Comparison of ENCODE assay signal across 8 cellular contexts in the genomic region with DNA sequence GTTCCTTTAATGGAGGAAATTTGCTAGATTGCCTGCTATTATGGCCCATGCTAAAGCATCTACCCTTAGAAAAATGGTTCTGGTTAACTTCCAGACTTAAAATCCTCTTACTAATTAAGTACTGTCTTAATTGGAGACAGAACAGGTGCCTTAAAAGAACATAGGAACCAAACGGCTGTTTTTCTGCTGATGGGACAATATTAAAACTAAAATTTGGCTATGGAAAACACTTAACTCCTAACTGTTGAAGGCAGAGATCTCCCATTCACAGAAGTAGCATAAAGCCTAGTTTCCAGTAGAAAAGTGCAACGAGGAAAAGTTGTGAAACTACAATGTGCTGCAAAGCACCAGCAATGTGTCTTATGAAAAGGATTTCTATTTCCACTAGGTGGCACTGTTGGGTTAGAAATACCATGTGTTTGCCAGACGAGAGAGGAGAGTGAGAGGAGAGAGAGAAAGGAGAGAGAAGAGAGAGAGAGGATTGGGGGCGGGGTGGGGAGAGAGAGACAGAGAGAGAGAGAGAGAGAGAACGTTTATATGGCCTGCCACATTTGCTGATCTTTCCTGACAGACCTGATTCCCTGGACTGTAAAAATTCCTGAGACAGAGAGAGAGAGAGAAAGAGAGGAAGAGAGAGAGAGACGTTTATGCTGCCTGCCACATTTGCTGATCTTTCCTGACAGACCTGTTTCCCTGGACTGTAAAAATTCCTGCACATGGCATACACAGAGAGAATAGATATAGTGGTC. TPM values are rescaled to one million over a fixed set of nuclear protein-coding genes. Genes with fewer than 3 reads are reported as not detected.
A peak's percentile ranks its signal among the peaks of the same experiment; 100 is the strongest.
DNase-seq lines count a peak whose midpoint lies in the region; ATAC-seq and TF ChIP-seq lines count a peak whose summit lies in the region.

No MANE protein-coding gene starts in this region.

- TF ChIP-seq CTCF in liver (IDR thresholded peaks at IDR 0.05; ENCODE audit: low read depth, low read length, missing input control) (peak; percentile 60), vagina (IDR thresholded peaks at IDR 0.05) (peak; percentile 9 to 52 (median 33))

- peak; percentile 86 for TF ChIP-seq RAD21 in liver (IDR thresholded peaks at IDR 0.05)

- H3K4me3 ChIP-seq in liver (ENCODE audit: low read depth in 1 of 3, low read length in 3 of 3) (no peak overlapping the region), vagina (no peak overlapping the region)

- intact Hi-C loops in vagina (cut with DNase I) = no loop called here

- H3K36me3 ChIP-seq in liver (ENCODE audit: control insufficient read depth in 4 of 4, insufficient read depth in 3 of 4, low read depth in 1 of 4, low read length in 3 of 4) (no peaks in the 10 kb centered on the region), vagina (no peaks in the 10 kb centered on the region)

- DNase-seq in EH (ENCODE audit: low read depth) (peak; percentile 70), NOMO-1 (lab: John Stamatoyannopoulos, UW; ENCODE audit: unreplicated experiment in 2 of 2) (peak; percentile 31 to 54), cerebellar cortex (ENCODE audit: low spot score) (peak; percentile 52), vagina (ENCODE audit: extremely low spot score in 2 of 2) (no peak), activated gamma-delta T cell treated with Interleukin-2 at 50 U/mL for 16 hours (no peak)

- no peaks in the 10 kb centered on the region for H3K27me3 ChIP-seq in liver (ENCODE audit: control insufficient read depth in 4 of 4, insufficient read depth in 4 of 4, low read length in 3 of 4)
- no peaks in the 10 kb centered on the region for H3K27me3 ChIP-seq in vagina

- H3K27ac ChIP-seq in liver (ENCODE audit: low read depth in 1 of 2, low read length in 2 of 2) (no peak overlapping the region), vagina (no peak overlapping the region)

- H3K4me1 ChIP-seq in liver (ENCODE audit: control insufficient read depth in 4 of 4, insufficient read depth in 4 of 4, low read length in 3 of 4) = no peaks in the 10 kb centered on the region
- no peaks in the 10 kb centered on the region for H3K4me1 ChIP-seq in vagina

- WGBS in liver = 13% methylated on average over 6 of the region's 6 CpGs

- H3K9ac ChIP-seq in liver (ENCODE audit: low read depth in 1 of 2, low read length in 2 of 2) = peak overlapping the region in 1 of 2 donors; percentile 24

- ATAC-seq in GM19351 (IDR thresholded peaks at IDR 0.05; ENCODE audit: unreplicated experiment) = peak; percentile 83
- peak; percentile 79 for ATAC-seq in HG03460 (IDR thresholded peaks at IDR 0.05; ENCODE audit: unreplicated experiment)

- TF ChIP-seq POLR2A in vagina (IDR thresholded peaks at IDR 0.05) = no peak

- H3K9me3 ChIP-seq in liver (ENCODE audit: control insufficient read depth in 4 of 4, low read length in 3 of 4) = no peaks in the 10 kb centered on the region
- H3K9me3 ChIP-seq in vagina = no peaks in the 10 kb centered on the region

TF ChIP-seq in liver, 16 proteins besides CTCF, POLR2A, EP300 and RAD21:
- TF ChIP-seq ATF3 (IDR thresholded peaks at IDR 0.05) = no peak
- no peak for TF ChIP-seq TAF1 (conservative IDR thresholded peaks at IDR 0.05)
- TF ChIP-seq JUND (IDR thresholded peaks at IDR 0.05) = no peak
- TF ChIP-seq FOXA1 (IDR thresholded peaks at IDR 0.05) = no peak
- TF ChIP-seq, protein P1, sequence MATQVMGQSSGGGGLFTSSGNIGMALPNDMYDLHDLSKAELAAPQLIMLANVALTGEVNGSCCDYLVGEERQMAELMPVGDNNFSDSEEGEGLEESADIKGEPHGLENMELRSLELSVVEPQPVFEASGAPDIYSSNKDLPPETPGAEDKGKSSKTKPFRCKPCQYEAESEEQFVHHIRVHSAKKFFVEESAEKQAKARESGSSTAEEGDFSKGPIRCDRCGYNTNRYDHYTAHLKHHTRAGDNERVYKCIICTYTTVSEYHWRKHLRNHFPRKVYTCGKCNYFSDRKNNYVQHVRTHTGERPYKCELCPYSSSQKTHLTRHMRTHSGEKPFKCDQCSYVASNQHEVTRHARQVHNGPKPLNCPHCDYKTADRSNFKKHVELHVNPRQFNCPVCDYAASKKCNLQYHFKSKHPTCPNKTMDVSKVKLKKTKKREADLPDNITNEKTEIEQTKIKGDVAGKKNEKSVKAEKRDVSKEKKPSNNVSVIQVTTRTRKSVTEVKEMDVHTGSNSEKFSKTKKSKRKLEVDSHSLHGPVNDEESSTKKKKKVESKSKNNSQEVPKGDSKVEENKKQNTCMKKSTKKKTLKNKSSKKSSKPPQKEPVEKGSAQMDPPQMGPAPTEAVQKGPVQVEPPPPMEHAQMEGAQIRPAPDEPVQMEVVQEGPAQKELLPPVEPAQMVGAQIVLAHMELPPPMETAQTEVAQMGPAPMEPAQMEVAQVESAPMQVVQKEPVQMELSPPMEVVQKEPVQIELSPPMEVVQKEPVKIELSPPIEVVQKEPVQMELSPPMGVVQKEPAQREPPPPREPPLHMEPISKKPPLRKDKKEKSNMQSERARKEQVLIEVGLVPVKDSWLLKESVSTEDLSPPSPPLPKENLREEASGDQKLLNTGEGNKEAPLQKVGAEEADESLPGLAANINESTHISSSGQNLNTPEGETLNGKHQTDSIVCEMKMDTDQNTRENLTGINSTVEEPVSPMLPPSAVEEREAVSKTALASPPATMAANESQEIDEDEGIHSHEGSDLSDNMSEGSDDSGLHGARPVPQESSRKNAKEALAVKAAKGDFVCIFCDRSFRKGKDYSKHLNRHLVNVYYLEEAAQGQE (IDR thresholded peaks at IDR 0.05) = no peak
- TF ChIP-seq GABPA (IDR thresholded peaks at IDR 0.05 in 1 of 2, conservative IDR thresholded peaks at IDR 0.05 in 1 of 2) = no peak
- no peak for TF ChIP-seq RXRA (IDR thresholded peaks at IDR 0.05)

RNA-seq across cellular contexts. Expression of gene FAM181B, which starts 51.5 kb away (rescaled TPM):
- total RNA-seq in liver = under 1 TPM in 1 of 2 donors, not detected in 1; under 0.01 TPM
- polyA plus RNA-seq in liver = under 1 TPM in 1 of 2 donors, not detected in 1; 0.03 TPM
- total RNA-seq in vagina = 0.49 TPM

Comparison
In these comparisons a context has a peak if more than half of its experiments do, and no peak if none do; other contexts are left out.
1. DNase-seq: peak in EH (single experiment), NOMO-1 (2 of 2) and cerebellar cortex (single experiment); none in vagina (0 of 2) and activated gamma-delta T cell treated with Interleukin-2 at 50 U/mL for 16 hours (single experiment).